Comparison of ENCODE assay signal across 32 cellular contexts in genomic region chr10:127159648-127160245, GRCh38. TPM values are rescaled to one million over a fixed set of nuclear protein-coding genes. Genes with fewer than 3 reads are reported as not detected.
"Had no signal": no experiment of that assay in that cellular context is flagged by ENCODE, and none has a peak within 500 bp of the region (broad histone marks: within the 10 kb centered on the region; RNA-seq: fewer than 3 reads in every experiment).

No MANE protein-coding gene starts in this region.

- ATAC-seq: left cardiac atrium; left lobe of liver; lower lobe of right lung; natural killer cell; right cardiac atrium; sciatic nerve; stimulated activated naive B cell treated with anti-CD40 and anti-IgM and Interleukin-4, amounts not matched to agents 10 μg/mL and 1 μg/mL and 100 μg/mL, for 72 hours; stimulated activated naive CD8-positive, alpha-beta T cell treated with anti-CD3 and anti-CD28 coated beads, Interleukin-15, Interleukin-2, amounts not matched to agents 100 U/mL and 50 U/mL, for 24 hours had no signal

- H3K27me3 Mint-ChIP-seq: type B pancreatic cell had no signal

- H3K9me3 Mint-ChIP-seq: mesothelial cell of epicardium; natural killer cell; nephron progenitor cell; neural progenitor cell; stimulated activated naive B cell treated with anti-CD40 and anti-IgM and Interleukin-4, amounts not matched to agents 10 μg/mL and 1 μg/mL and 100 μg/mL, for 72 hours; type B pancreatic cell had no signal

- H3K4me3 ChIP-seq: lower lobe of right lung, neural progenitor cell, ovary, prostate gland, skin epidermis, stomach, suprapubic skin, tibial nerve, uterus had no signal

- H3K36me3 Mint-ChIP-seq: mesothelial cell of epicardium; naive B cell; natural killer cell; neural progenitor cell; stimulated activated naive B cell treated with anti-CD40 and anti-IgM and Interleukin-4, amounts not matched to agents 10 μg/mL and 1 μg/mL and 100 μg/mL, for 72 hours; type B pancreatic cell had no signal

- H3K4me2 ChIP-seq: neural progenitor cell had no signal

- H2AFZ ChIP-seq: neural progenitor cell had no signal

- H3K4me3 Mint-ChIP-seq: mesothelial cell of epicardium; naive B cell; natural killer cell; nephron progenitor cell; neural progenitor cell; stimulated activated naive B cell treated with anti-CD40 and anti-IgM and Interleukin-4, amounts not matched to agents 10 μg/mL and 1 μg/mL and 100 μg/mL, for 72 hours; type B pancreatic cell had no signal

- H3K4me1 Mint-ChIP-seq: naive B cell; natural killer cell; stimulated activated naive B cell treated with anti-CD40 and anti-IgM and Interleukin-4, amounts not matched to agents 10 μg/mL and 1 μg/mL and 100 μg/mL, for 72 hours had no signal

- H3K36me3 ChIP-seq: lower lobe of right lung, neural progenitor cell, ovary, prostate gland, stomach, suprapubic skin, tibial nerve, uterus had no signal

- H3K4me1 ChIP-seq: neural progenitor cell, prostate gland had no signal

- H3K27me3 ChIP-seq: neural progenitor cell, ovary, stomach, suprapubic skin, tibial nerve, uterus had no signal

- H3K27ac Mint-ChIP-seq: mesothelial cell of epicardium; naive B cell; natural killer cell; nephron progenitor cell; neural progenitor cell; stimulated activated naive B cell treated with anti-CD40 and anti-IgM and Interleukin-4, amounts not matched to agents 10 μg/mL and 1 μg/mL and 100 μg/mL, for 72 hours; type B pancreatic cell had no signal

- H3K9me3 ChIP-seq: lower lobe of right lung, ovary, prostate gland, stomach, suprapubic skin, tibial nerve, uterus had no signal

- H3K27ac ChIP-seq: lower lobe of right lung, neural progenitor cell, ovary, prostate gland, skin epidermis, stomach, suprapubic skin, tibial nerve, uterus had no signal

- H3K9ac ChIP-seq: neural progenitor cell had no signal

- DNase-seq: hippocampal formation; kidney glomerular epithelial cell; left cardiac atrium; lower lobe of right lung; mammary epithelial cell; mesendoderm; naive B cell; natural killer cell; nephron progenitor cell; ovary; retina; right cardiac atrium; stimulated activated CD4-positive, alpha-beta T cell treated with anti-CD3 and anti-CD28 coated beads, Interleukin-12 subunit alpha, Interleukin-12 subunit beta, amount 100 ng/mL, for 4 hours; stimulated activated CD4-positive, alpha-beta T cell treated with anti-CD3 and anti-CD28 coated beads, Interleukin-15, amount 100 ng/mL, for 24 hours; stimulated activated CD4-positive, alpha-beta T cell treated with anti-CD3 and anti-CD28 coated beads, Interleukin-2, amount 100 ng/mL, for 24 hours; stimulated activated CD4-positive, alpha-beta T cell treated with anti-CD3 and anti-CD28 coated beads, Interleukin-4, amount 100 ng/mL, for 1 hour; stimulated activated naive B cell treated with anti-CD40 and anti-IgM and Interleukin-4, amounts not matched to agents 10 μg/mL and 1 μg/mL and 100 μg/mL, for 72 hours; stimulated activated naive CD8-positive, alpha-beta T cell treated with anti-CD3 and anti-CD28 coated beads, Interleukin-15, Interleukin-2, amounts not matched to agents 100 U/mL and 50 U/mL, for 24 hours; stomach; uterus had no signal

RNA-seq across cellular contexts. Expression of gene INSYN2A, which starts 36.6 kb away (rescaled TPM):
- total RNA-seq: left cardiac atrium, left lobe of liver, liver, lower lobe of right lung, mononuclear cell, natural killer cell, right cardiac atrium, sciatic nerve had no signal
- polyA plus RNA-seq: keratinocyte had no signal
